Comparison of ENCODE assay signal across 9 cellular contexts in genomic region chr7:41881313-41882130, GRCh38.
DNase-seq lines count a peak whose midpoint lies in the region; ATAC-seq and TF ChIP-seq lines count a peak whose summit lies in the region.
"Had no signal": no experiment of that assay in that cellular context is flagged by ENCODE, and none has a peak within 500 bp of the region (broad histone marks: within the 10 kb centered on the region; RNA-seq: fewer than 3 reads in every experiment).

No MANE protein-coding gene starts in this region.

- no peak overlapping the region for H3K27ac ChIP-seq in colonic mucosa
- H3K27ac ChIP-seq: SJSA1 had no signal

- H3K27me3 Mint-ChIP-seq in activated B cell treated with CpG ODN at 0.5 μM for 24 hours: no peaks in the 10 kb centered on the region

- no peaks in the 10 kb centered on the region for H3K27me3 ChIP-seq in colonic mucosa
- H3K27me3 ChIP-seq: SJSA1 had no signal

- H3K27ac Mint-ChIP-seq in activated B cell treated with CpG ODN at 0.5 μM for 24 hours: peak overlapping the region; percentile 91

- no peak overlapping the region for H3K9ac ChIP-seq in colonic mucosa (ENCODE audit: low read depth in 2 of 2, low read length in 2 of 2)

- H3K9me3 Mint-ChIP-seq in activated B cell treated with CpG ODN at 0.5 μM for 24 hours: no peaks in the 10 kb centered on the region

- H3K4me1 Mint-ChIP-seq in activated B cell treated with CpG ODN at 0.5 μM for 24 hours: peaks cover 76% of the 10 kb centered on the region

- TF ChIP-seq CTCF in activated B cell treated with CpG ODN at 0.5 μM for 24 hours (IDR thresholded peaks at IDR 0.05): no peak
- TF ChIP-seq CTCF in colonic mucosa (IDR thresholded peaks at IDR 0.05): no peak

- DNase-seq in activated B cell treated with CpG ODN at 0.5 μM for 24 hours: peak; percentile 75
- DNase-seq in colonic mucosa: peak; percentile 53
- DNase-seq in stimulated activated CD4-positive, alpha-beta T cell treated with anti-CD3 and anti-CD28 coated beads, Interleukin-1b, Interleukin-23, amount 100 ng/mL, for 48 hours: peak; percentile 89
- DNase-seq in NCI-H2196 (lab: John Stamatoyannopoulos, UW; ENCODE audit: unreplicated experiment): no peak
- no peak for DNase-seq in cortex of kidney (lab: John Stamatoyannopoulos, UW)
- no peak for DNase-seq in DMS79 (lab: John Stamatoyannopoulos, UW)

- no peak overlapping the region for H3K4me3 ChIP-seq in colonic mucosa
- H3K4me3 ChIP-seq: SJSA1 had no signal

- no peaks in the 10 kb centered on the region for H3K36me3 ChIP-seq in colonic mucosa
- H3K36me3 ChIP-seq: SJSA1 had no signal

- CTCF ChIA-PET in activated B cell treated with CpG ODN at 0.5 μM for 24 hours (lab: Charles Lee): interaction anchor here (0.9 to 3.0 kb wide), 4 partner anchors 10 to 98 kb away, joined by 3 to 19 read pairs (median 3); no protein-coding TSS in a partner anchor

- H3K4me3 Mint-ChIP-seq in activated B cell treated with CpG ODN at 0.5 μM for 24 hours: peak overlapping the region; percentile 80

- no peaks in the 10 kb centered on the region for H3K4me1 ChIP-seq in colonic mucosa

- no peaks in the 10 kb centered on the region for H3K36me3 Mint-ChIP-seq in activated B cell treated with CpG ODN at 0.5 μM for 24 hours (ENCODE audit: low read depth)

- no peaks in the 10 kb centered on the region for H3K9me3 ChIP-seq in colonic mucosa
- H3K9me3 ChIP-seq: SJSA1 had no signal

- ATAC-seq in GM19324 (IDR thresholded peaks at IDR 0.05; ENCODE audit: low FRiP score, unreplicated experiment) (peak; percentile 98), HG03196 (IDR thresholded peaks at IDR 0.05; ENCODE audit: unreplicated experiment) (peak; percentile 95), activated B cell treated with CpG ODN at 0.5 μM for 24 hours (ENCODE audit: low read depth) (peak; percentile 88)

- intact Hi-C loops in activated B cell treated with CpG ODN at 0.5 μM for 24 hours (cut with micrococcal nuclease) (loop anchor here (1.0 to 10.0 kb wide), 14 partner anchors 59 to 1986 kb away; partner anchors contain the start of genes CDK13, MPLKIP, MRPL32 and MRPS24), colonic mucosa (cut with DNase I) (no loop called here)

- POLR2A ChIA-PET in activated B cell treated with CpG ODN at 0.5 μM for 24 hours (lab: Charles Lee): interaction anchor here (0.6 to 1.2 kb wide), 10 partner anchors 11 to 1987 kb away, joined by 3 to 6 read pairs (median 4); partner anchors contain the start of genes MRPL32 and PSMA2

Comparison
In these comparisons a context has a peak if more than half of its experiments do, and no peak if none do; other contexts are left out.
1. DNase-seq: peak in activated B cell treated with CpG ODN at 0.5 μM for 24 hours (single experiment), colonic mucosa (single experiment) and stimulated activated CD4-positive, alpha-beta T cell treated with anti-CD3 and anti-CD28 coated beads, Interleukin-1b, Interleukin-23, amount 100 ng/mL, for 48 hours (single experiment); none in NCI-H2196 (single experiment), cortex of kidney (single experiment) and DMS79 (single experiment).
2. Peak in every context shown above with its lines, with median percentiles within 50 percentile points of each other: ATAC-seq.